24 cellular contexts compared by ENCODE assay signal in genomic region chr22:43443072-43443471, GRCh38. TPM values are rescaled to one million over a fixed set of nuclear protein-coding genes. Genes with fewer than 3 reads are reported as not detected.
DNase-seq lines count a peak whose midpoint lies in the region; ATAC-seq and TF ChIP-seq lines count a peak whose summit lies in the region.
"Had no signal": no experiment of that assay in that cellular context is flagged by ENCODE, and none has a peak within 500 bp of the region (broad histone marks: within the 10 kb centered on the region; RNA-seq: fewer than 3 reads in every experiment).

No MANE protein-coding gene starts in this region.

- H3K27ac Mint-ChIP-seq in neural crest cell (ENCODE audit: unreplicated experiment), result peak overlapping the region; percentile 54
- H3K27ac Mint-ChIP-seq: CD4-positive, CD25-positive, alpha-beta regulatory T cell; CD8-positive, alpha-beta memory T cell had no signal

- H3K36me3 Mint-ChIP-seq in neural crest cell (ENCODE audit: low read depth), result no peaks in the 10 kb centered on the region
- H3K36me3 Mint-ChIP-seq: CD4-positive, CD25-positive, alpha-beta regulatory T cell; CD8-positive, alpha-beta memory T cell had no signal

- H3K27me3 Mint-ChIP-seq in neural crest cell (ENCODE audit: low read depth), result peaks cover 8% of the 10 kb centered on the region

- no peak for TF ChIP-seq CTCF in neural crest cell (conservative IDR thresholded peaks at IDR 0.05)
- no peak for TF ChIP-seq CTCF in spleen (IDR thresholded peaks at IDR 0.05 in 8 of 11, conservative IDR thresholded peaks at IDR 0.05 in 3 of 11)

- no peak overlapping the region for H3K9ac ChIP-seq in BLaER1

- H3K9me3 ChIP-seq in BLaER1 (no peaks in the 10 kb centered on the region), spleen (no peaks in the 10 kb centered on the region)
- H3K9me3 ChIP-seq: HAP-1 had no signal

- peaks cover 75% of the 10 kb centered on the region for H3K4me1 ChIP-seq in BLaER1
- H3K4me1 ChIP-seq in spleen, result no peaks in the 10 kb centered on the region
- H3K4me1 ChIP-seq: HAP-1 had no signal

- no peak overlapping the region for H3K4me3 Mint-ChIP-seq in neural crest cell
- H3K4me3 Mint-ChIP-seq: CD4-positive, CD25-positive, alpha-beta regulatory T cell; CD8-positive, alpha-beta memory T cell had no signal

- H3K4me2 ChIP-seq in BLaER1, result peak overlapping the region; percentile 75

- ATAC-seq in HG03565 (IDR thresholded peaks at IDR 0.05; ENCODE audit: unreplicated experiment) (no peak), HG03439 (IDR thresholded peaks at IDR 0.05; ENCODE audit: unreplicated experiment) (no peak), HG03280 (IDR thresholded peaks at IDR 0.05; ENCODE audit: unreplicated experiment) (no peak)
- ATAC-seq: GM12878, K562 had no signal

- H3K27me3 ChIP-seq in BLaER1, result no peaks in the 10 kb centered on the region
- H3K27me3 ChIP-seq in spleen (replicated peaks in 1 of 7), result peaks cover 0 to 51% (median 0%) of the 10 kb centered on the region in 7 donors

- H3K4me1 Mint-ChIP-seq in neural crest cell, result peaks cover 6% of the 10 kb centered on the region
- H3K4me1 Mint-ChIP-seq: CD4-positive, CD25-positive, alpha-beta regulatory T cell; CD8-positive, alpha-beta memory T cell had no signal

- no peak overlapping the region for H3K27ac ChIP-seq in BLaER1
- H3K27ac ChIP-seq in angular gyrus (ENCODE audit: low read depth, low read length), result peak overlapping the region; percentile 29
- H3K27ac ChIP-seq in spleen, result no peak overlapping the region

- intact Hi-C loops in spleen (cut with DNase I; ENCODE audit: low total_unique reads), result no loop called here

- no peaks in the 10 kb centered on the region for H4K20me1 ChIP-seq in BLaER1

- WGBS in spleen, 5 donors, result 57 to 67% (median 63%) methylated on average over 5 to 6 of the region's 6 CpGs

- H3K9me3 Mint-ChIP-seq in neural crest cell, result no peaks in the 10 kb centered on the region
- H3K9me3 Mint-ChIP-seq: CD4-positive, CD25-positive, alpha-beta regulatory T cell had no signal

- DNase-seq in neural crest cell (ENCODE audit: low read depth, low spot score), result no peak
- DNase-seq in spleen, result peak; percentile 44
- no peak for DNase-seq in GM19238 (ENCODE audit: insufficient read length, low spot score)
- DNase-seq: 8988T; C1 segment of cervical spinal cord; CD4-positive, CD25-positive, alpha-beta regulatory T cell; CD8-positive, alpha-beta memory T cell; COR-L47; DMS 273 treated with DMSO at 0.1 percent for 48 hours; DMS53; DND-41; EL; IMR-90 had no signal

- no peak for TF ChIP-seq POLR2A in spleen (IDR thresholded peaks at IDR 0.05)

- H3K36me3 ChIP-seq in BLaER1 (no peaks in the 10 kb centered on the region), spleen (no peaks in the 10 kb centered on the region)
- H3K36me3 ChIP-seq: HAP-1 had no signal

- H3K4me3 ChIP-seq in BLaER1 (no peak overlapping the region), spleen (no peak overlapping the region)
- H3K4me3 ChIP-seq: GM12878, HAP-1, K562 had no signal

RNA-seq across cellular contexts. Expression of gene MPPED1, which starts 31.3 kb away (rescaled TPM):
- 1.7 and 1.8 TPM in 2 replicates for total RNA-seq in neural crest cell
- total RNA-seq in spleen, result under 1 TPM in 1 of 7 donors, not detected in 6; 0.13 TPM
- under 1 TPM; 0.02 to 0.04 (median 0.03) TPM for polyA plus RNA-seq in spleen
- total RNA-seq: A673; CD4-positive, CD25-positive, alpha-beta regulatory T cell; CD8-positive, alpha-beta memory T cell; G401; IMR-90; K562 had no signal
- polyA plus RNA-seq: AG04450; CD4-positive, CD25-positive, alpha-beta regulatory T cell; CD8-positive, alpha-beta memory T cell; GM12878; IMR-90; K562 had no signal
